In the genomic region with DNA sequence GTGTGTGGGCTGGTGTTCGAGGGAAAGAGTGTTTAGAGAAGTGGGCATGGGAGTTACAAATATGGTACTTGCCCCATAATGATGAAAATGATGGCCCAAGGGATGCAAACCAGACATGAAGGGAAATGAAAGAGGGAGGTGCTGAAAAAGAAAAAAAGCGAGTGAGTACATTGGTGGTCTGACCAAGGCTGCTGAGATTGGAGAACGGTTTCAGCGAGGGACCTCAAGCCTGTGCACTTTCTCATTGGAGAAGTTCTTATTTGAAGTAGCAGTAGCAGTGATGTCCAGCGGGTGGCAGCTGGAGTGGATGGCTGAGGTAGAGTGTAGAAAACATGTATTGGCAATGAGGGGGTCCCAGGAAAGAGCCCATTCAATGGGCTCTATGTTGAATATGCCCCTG, we compare ENCODE assay signal across 15 cellular contexts. TPM values are rescaled to one million over a fixed set of nuclear protein-coding genes. Genes with fewer than 3 reads are reported as not detected.
DNase-seq lines count a peak whose midpoint lies in the region; ATAC-seq and TF ChIP-seq lines count a peak whose summit lies in the region.
"Had no signal": no experiment of that assay in that cellular context is flagged by ENCODE, and none has a peak within 500 bp of the region (broad histone marks: within the 10 kb centered on the region; RNA-seq: fewer than 3 reads in every experiment).

No MANE protein-coding gene starts in this region.

- peaks cover 2% of the 10 kb centered on the region; the same call in 1 of the 2 replicates for H3K27me3 Mint-ChIP-seq in HFFc6 (ENCODE audit: insufficient read depth)

- ATAC-seq in GM19395 (IDR thresholded peaks at IDR 0.05; ENCODE audit: unreplicated experiment) (peak; percentile 49), HG03460 (IDR thresholded peaks at IDR 0.05; ENCODE audit: unreplicated experiment) (peak; percentile 51), HG02571 (IDR thresholded peaks at IDR 0.05; ENCODE audit: unreplicated experiment) (no peak)
- ATAC-seq: naive thymus-derived CD8-positive, alpha-beta T cell had no signal

- H3K4me3 ChIP-seq in GM12864 (ENCODE audit: low read depth, low read length) (no peak overlapping the region), foreskin fibroblast (ENCODE audit: low read depth in 1 of 2, low read length in 2 of 2) (no peak overlapping the region)

- peaks cover 55% of the 10 kb centered on the region for H3K4me1 Mint-ChIP-seq in HFFc6 (ENCODE audit: low read depth)

- no peak overlapping the region for H3K27ac Mint-ChIP-seq in HFFc6

- no peak for DNase-seq in GM12864 (ENCODE audit: low read depth)
- DNase-seq in foreskin fibroblast, result no peak
- DNase-seq in foreskin melanocyte, result no peak
- no peak for DNase-seq in HFFc6
- no peak for DNase-seq in activated effector memory CD4-positive, alpha-beta T cell treated with anti-CD3 and anti-CD28 coated beads, Interleukin-2, amount 50 U/mL, for 16 hours
- DNase-seq: activated CD8-positive, alpha-beta memory T cell treated with anti-CD3 and anti-CD28 coated beads, Interleukin-2, amount 50 U/mL, for 48 hours; cerebellar nuclear complex; EL; naive thymus-derived CD8-positive, alpha-beta T cell; NCI-H1694; SHP77; stimulated activated CD4-positive, alpha-beta T cell treated with anti-CD3 and anti-CD28 coated beads, Interleukin-2, amount 100 ng/mL, for 24 hours had no signal

- H3K4me3 Mint-ChIP-seq in HFFc6, result no peak overlapping the region
- H3K4me3 Mint-ChIP-seq: naive thymus-derived CD8-positive, alpha-beta T cell had no signal

- no peaks in the 10 kb centered on the region for H3K9me3 Mint-ChIP-seq in HFFc6
- H3K9me3 Mint-ChIP-seq: naive thymus-derived CD8-positive, alpha-beta T cell had no signal

- H3K36me3 Mint-ChIP-seq in HFFc6 (ENCODE audit: low read depth), result no peaks in the 10 kb centered on the region; the same call in 1 of the 2 replicates
- H3K36me3 Mint-ChIP-seq: naive thymus-derived CD8-positive, alpha-beta T cell had no signal

- TF ChIP-seq CTCF in GM12864 (IDR thresholded peaks at IDR 0.05; ENCODE audit: low read depth, low read length, missing control alignments) (peak; percentile 35), foreskin fibroblast (IDR thresholded peaks at IDR 0.05; ENCODE audit: low read depth, low read length) (peak; percentile 4), HFFc6 (IDR thresholded peaks at IDR 0.05) (no peak)

RNA-seq across cellular contexts. Expression of a gene that starts 54.8 kb away (rescaled TPM):
- 10 to 100 TPM in 1 of 6 experiments, 1 to 10 TPM in 5; 4.5 to 17.2 (median 7.8) TPM for total RNA-seq in HFFc6 (2021; fragmentation: NEBNext Ultra II Directional; extraction: Animal tissue kit (Norgen Biotek cat#: 25700))
